ENCODE assay signal across 15 cellular contexts in the genomic region with DNA sequence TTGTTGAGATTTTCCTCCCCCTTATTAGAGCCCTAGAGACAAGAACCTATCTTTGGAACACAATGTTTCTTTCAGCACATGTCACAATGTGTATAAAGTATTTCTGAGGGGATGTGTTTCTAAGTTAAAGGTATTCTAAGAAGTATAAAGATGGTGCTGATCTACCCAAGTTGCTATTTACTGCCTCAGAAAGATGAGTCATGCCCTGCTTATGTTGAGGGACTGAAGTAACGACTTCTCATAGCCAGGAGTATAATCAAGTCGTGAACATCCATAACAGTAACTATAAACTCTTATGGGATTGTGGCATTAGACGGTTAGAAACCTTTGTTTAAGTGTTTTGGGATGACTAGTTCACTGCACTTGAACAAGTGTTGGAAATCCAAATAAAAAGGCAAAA. TPM values are rescaled to one million over a fixed set of nuclear protein-coding genes. Genes with fewer than 3 reads are reported as not detected.
A peak's percentile ranks its signal among the peaks of the same experiment; 100 is the strongest.
DNase-seq lines count a peak whose midpoint lies in the region; ATAC-seq and TF ChIP-seq lines count a peak whose summit lies in the region.
"Had no signal": no experiment of that assay in that cellular context is flagged by ENCODE, and none has a peak within 500 bp of the region (broad histone marks: within the 10 kb centered on the region; RNA-seq: fewer than 3 reads in every experiment).

No MANE protein-coding gene starts in this region.

- H3K4me3 ChIP-seq in astrocyte of the cerebellum (ENCODE audit: low read depth, low read length) (no peak overlapping the region), testis (no peak overlapping the region), tibial nerve (no peak overlapping the region)
- H3K4me3 ChIP-seq: ascending aorta had no signal

- no peaks in the 10 kb centered on the region for H3K36me3 ChIP-seq in testis (ENCODE audit: low read depth, missing control alignments)
- no peaks in the 10 kb centered on the region for H3K36me3 ChIP-seq in tibial nerve
- H3K36me3 ChIP-seq: ascending aorta had no signal

- H3K9me3 ChIP-seq in testis: no peaks in the 10 kb centered on the region
- no peaks in the 10 kb centered on the region for H3K9me3 ChIP-seq in tibial nerve
- H3K9me3 ChIP-seq: ascending aorta had no signal

- TF ChIP-seq POLR2A in testis (IDR thresholded peaks at IDR 0.05) (no peak), tibial nerve (IDR thresholded peaks at IDR 0.05) (no peak)

- H3K27me3 ChIP-seq in testis: no peaks in the 10 kb centered on the region
- no peaks in the 10 kb centered on the region for H3K27me3 ChIP-seq in tibial nerve
- H3K27me3 ChIP-seq: ascending aorta had no signal

- H3K4me1 ChIP-seq in testis (peaks cover 9% of the 10 kb centered on the region), tibial nerve (no peaks in the 10 kb centered on the region)

- intact Hi-C loops in testis (cut with DNase I; ENCODE audit: low total_unique reads): no loop called here

- H3K27ac ChIP-seq in testis (peak overlapping the region; percentile 39 to 55), tibial nerve (no peak overlapping the region)
- H3K27ac ChIP-seq: ascending aorta had no signal

- no peak for ATAC-seq in HG03521 (IDR thresholded peaks at IDR 0.05; ENCODE audit: unreplicated experiment)

- 34 to 39% methylated on average over 3 of the region's 3 CpGs for WGBS in testis, 2 donors
- WGBS in tibial nerve, 2 donors: 39 to 42% methylated on average over 3 of the region's 3 CpGs

- TF ChIP-seq CTCF in astrocyte of the cerebellum (IDR thresholded peaks at IDR 0.05; ENCODE audit: low read depth, low read length, missing control alignments) (no peak), testis (IDR thresholded peaks at IDR 0.05) (no peak), tibial nerve (IDR thresholded peaks at IDR 0.05) (no peak)

- TF ChIP-seq EP300 in tibial nerve (IDR thresholded peaks at IDR 0.05): no peak

- DNase-seq in DMS53 (lab: John Stamatoyannopoulos, UW) (peak; percentile 36), DMS53 treated with DMSO at 0.1 percent for 48 hours (lab: John Stamatoyannopoulos, UW; ENCODE audit: unreplicated experiment) (no peak), astrocyte of the cerebellum (ENCODE audit: low read depth) (peak; percentile 1), iris pigment epithelial cell (ENCODE audit: low read depth) (peak; percentile 66), testis (no peak), tibial nerve (ENCODE audit: low spot score in 2 of 2) (no peak)
- no peak for DNase-seq in activated CD4-positive, CD25-positive, alpha-beta regulatory T cell treated with anti-CD3 and anti-CD28 coated beads, Interleukin-2, amount 50 U/mL, for 72 hours
- DNase-seq: activated CD8-positive, alpha-beta memory T cell treated with anti-CD3 and anti-CD28 coated beads, Interleukin-2, amount 50 U/mL, for 48 hours; DND-41; left cardiac atrium; NCI-H526; stimulated activated CD4-positive, alpha-beta T cell treated with anti-CD3 and anti-CD28 coated beads, Interleukin-4, amount 100 ng/mL, for 4 hours had no signal

- in situ Hi-C loops in astrocyte of the cerebellum (cut with HindIII; ENCODE audit: low sequenced_read_pairs): no loop called here

RNA-seq across cellular contexts. Expression of a gene that starts 12.0 kb away (rescaled TPM):
- total RNA-seq in testis (not detected), tibial nerve (not detected)
- polyA plus RNA-seq in testis (ENCODE audit: insufficient read depth, low read depth, low replicate concordance): 0.26 TPM
- total RNA-seq: ascending aorta, osteoblast had no signal

Comparison
In these comparisons a context has a peak if more than half of its experiments do, and no peak if none do; other contexts are left out.
1. DNase-seq: peak in DMS53 (single experiment), astrocyte of the cerebellum (single experiment) and iris pigment epithelial cell (single experiment); none in DMS53 treated with DMSO at 0.1 percent for 48 hours (single experiment), testis (single experiment), tibial nerve (0 of 2) and activated CD4-positive, CD25-positive, alpha-beta regulatory T cell treated with anti-CD3 and anti-CD28 coated beads, Interleukin-2, amount 50 U/mL, for 72 hours (single experiment).
2. H3K27ac ChIP-seq: peak in testis (2 of 2); none in tibial nerve (0 of 4).